9 cellular contexts compared by ENCODE assay signal in the genomic region with DNA sequence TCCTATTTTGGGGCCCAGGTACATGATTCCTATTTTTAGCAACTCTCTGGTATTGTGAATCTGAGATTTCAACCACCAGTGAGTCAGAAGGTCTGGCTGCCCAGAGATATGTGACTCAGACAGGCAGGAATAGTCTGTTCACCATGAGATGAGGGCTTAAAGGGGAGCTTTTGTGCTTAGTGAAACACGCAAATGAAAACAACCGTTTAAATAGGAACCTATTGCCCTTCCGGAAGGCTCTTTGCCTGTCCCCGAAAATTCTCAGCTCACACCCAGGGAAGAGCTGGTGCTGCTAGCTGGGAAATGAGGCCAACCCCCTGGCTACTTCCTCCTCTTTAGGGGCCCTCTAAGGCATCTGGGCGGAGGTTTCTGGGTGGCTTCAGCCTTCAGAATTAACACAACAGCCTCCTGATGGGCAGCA.
DNase-seq lines count a peak whose midpoint lies in the region; ATAC-seq lines count a peak whose summit lies in the region.
"Had no signal": no experiment of that assay in that cellular context is flagged by ENCODE, and none has a peak within 500 bp of the region (broad histone marks: within the 10 kb centered on the region; RNA-seq: fewer than 3 reads in every experiment).

No MANE protein-coding gene starts in this region.

- H3K4me1 ChIP-seq in SJCRH30 (peaks cover 8% of the 10 kb centered on the region), stomach smooth muscle (ENCODE audit: control insufficient read depth, insufficient read depth, low read length) (peaks cover 45% of the 10 kb centered on the region)

- H3K36me3 Mint-ChIP-seq in activated CD4-positive, alpha-beta T cell treated with anti-CD3 and anti-CD28 coated beads for 36 hours (ENCODE audit: low read depth) = no peaks in the 10 kb centered on the region
- no peaks in the 10 kb centered on the region for H3K36me3 Mint-ChIP-seq in activated CD4-positive, alpha-beta T cell treated with anti-CD3 and anti-CD28 coated beads, Interleukin-2, amount 10 ng/mL, durations not matched to agents 24 days and 14 days (ENCODE audit: low read depth)
- H3K36me3 Mint-ChIP-seq: CD4-positive, CD25-positive, alpha-beta regulatory T cell had no signal

- H3K4me1 Mint-ChIP-seq in activated CD4-positive, alpha-beta T cell treated with anti-CD3 and anti-CD28 coated beads for 36 hours = peaks cover 5% of the 10 kb centered on the region
- H3K4me1 Mint-ChIP-seq in activated CD4-positive, alpha-beta T cell treated with anti-CD3 and anti-CD28 coated beads, Interleukin-2, amount 10 ng/mL, durations not matched to agents 24 days and 14 days = peaks cover 3% of the 10 kb centered on the region
- H3K4me1 Mint-ChIP-seq: CD4-positive, CD25-positive, alpha-beta regulatory T cell had no signal

- peak overlapping the region; percentile 29 to 35 for H3K9ac ChIP-seq in stomach smooth muscle (ENCODE audit: low read length in 2 of 2)

- intact Hi-C loops in activated CD4-positive, alpha-beta T cell treated with anti-CD3 and anti-CD28 coated beads for 36 hours (cut with DNase I, micrococcal nuclease) = no loop called here
- intact Hi-C loops in activated CD4-positive, alpha-beta T cell treated with anti-CD3 and anti-CD28 coated beads, Interleukin-2, amount 10 ng/mL, durations not matched to agents 24 days and 14 days (cut with micrococcal nuclease) = no loop called here

- H3K9me3 ChIP-seq in SJCRH30 (replicated peaks) (no peaks in the 10 kb centered on the region), stomach smooth muscle (ENCODE audit: control insufficient read depth in 2 of 2, low read length in 2 of 2) (no peaks in the 10 kb centered on the region)

- H3K4me3 Mint-ChIP-seq in activated CD4-positive, alpha-beta T cell treated with anti-CD3 and anti-CD28 coated beads for 36 hours = no peak overlapping the region
- H3K4me3 Mint-ChIP-seq in activated CD4-positive, alpha-beta T cell treated with anti-CD3 and anti-CD28 coated beads, Interleukin-2, amount 10 ng/mL, durations not matched to agents 24 days and 14 days = no peak overlapping the region
- H3K4me3 Mint-ChIP-seq: CD4-positive, CD25-positive, alpha-beta regulatory T cell had no signal

- peak; percentile 75 for ATAC-seq in activated CD4-positive, alpha-beta T cell treated with anti-CD3 and anti-CD28 coated beads for 36 hours
- peak; percentile 93 for ATAC-seq in HG03060 (IDR thresholded peaks at IDR 0.05; ENCODE audit: low read depth, unreplicated experiment)

- CTCF ChIA-PET in activated CD4-positive, alpha-beta T cell treated with anti-CD3 and anti-CD28 coated beads for 36 hours (lab: Charles Lee) = no interaction called here

- no peaks in the 10 kb centered on the region for H3K9me3 Mint-ChIP-seq in activated CD4-positive, alpha-beta T cell treated with anti-CD3 and anti-CD28 coated beads for 36 hours (ENCODE audit: low read depth)
- H3K9me3 Mint-ChIP-seq in activated CD4-positive, alpha-beta T cell treated with anti-CD3 and anti-CD28 coated beads, Interleukin-2, amount 10 ng/mL, durations not matched to agents 24 days and 14 days = no peaks in the 10 kb centered on the region
- H3K9me3 Mint-ChIP-seq: CD4-positive, CD25-positive, alpha-beta regulatory T cell had no signal

- H3K27me3 Mint-ChIP-seq in activated CD4-positive, alpha-beta T cell treated with anti-CD3 and anti-CD28 coated beads for 36 hours = peaks cover 7% of the 10 kb centered on the region
- H3K27me3 Mint-ChIP-seq in activated CD4-positive, alpha-beta T cell treated with anti-CD3 and anti-CD28 coated beads, Interleukin-2, amount 10 ng/mL, durations not matched to agents 24 days and 14 days = peaks cover 10% of the 10 kb centered on the region

- H3K4me3 ChIP-seq in SJCRH30 = no peak overlapping the region
- H3K4me3 ChIP-seq in stomach smooth muscle (ENCODE audit: low read length in 2 of 2) = peak overlapping the region in 1 of 2 donors; percentile 8

- H3K27ac ChIP-seq in SJCRH30 = no peak overlapping the region
- H3K27ac ChIP-seq in stomach smooth muscle (ENCODE audit: low read length) = peak overlapping the region; percentile 77

- DNase-seq in activated CD4-positive, alpha-beta T cell treated with anti-CD3 and anti-CD28 coated beads for 36 hours = no peak
- no peak for DNase-seq in activated CD4-positive, alpha-beta T cell treated with anti-CD3 and anti-CD28 coated beads for 4 hours
- DNase-seq in SJCRH30 (peak; percentile 34 to 51), glomerular visceral epithelial cell (ENCODE audit: extremely low spot score) (peak; percentile 76)
- DNase-seq in activated CD4-positive, alpha-beta T cell treated with anti-CD3 and anti-CD28 coated beads, Interleukin-2, amount 10 ng/mL, durations not matched to agents 24 days and 14 days = no peak
- DNase-seq in effector CD4-positive, alpha-beta T cell = no peak
- DNase-seq: CD4-positive, CD25-positive, alpha-beta regulatory T cell had no signal

- POLR2A ChIA-PET in activated CD4-positive, alpha-beta T cell treated with anti-CD3 and anti-CD28 coated beads for 36 hours (lab: Charles Lee) = no interaction called here

- no peaks in the 10 kb centered on the region; the same call in 1 of the 2 replicates for H3K27me3 ChIP-seq in SJCRH30
- no peaks in the 10 kb centered on the region for H3K27me3 ChIP-seq in stomach smooth muscle (ENCODE audit: control insufficient read depth in 1 of 2, insufficient read depth in 2 of 2, low read length in 2 of 2)

- no peaks in the 10 kb centered on the region for H3K36me3 ChIP-seq in SJCRH30
- H3K36me3 ChIP-seq in stomach smooth muscle (ENCODE audit: control insufficient read depth in 2 of 2, insufficient read depth in 2 of 2, low read length in 2 of 2) = no peaks in the 10 kb centered on the region

- H3K27ac Mint-ChIP-seq in activated CD4-positive, alpha-beta T cell treated with anti-CD3 and anti-CD28 coated beads for 36 hours = no peak overlapping the region
- H3K27ac Mint-ChIP-seq in activated CD4-positive, alpha-beta T cell treated with anti-CD3 and anti-CD28 coated beads, Interleukin-2, amount 10 ng/mL, durations not matched to agents 24 days and 14 days = no peak overlapping the region
- H3K27ac Mint-ChIP-seq: CD4-positive, CD25-positive, alpha-beta regulatory T cell had no signal

Comparison
In these comparisons a context has a peak if more than half of its experiments do, and no peak if none do; other contexts are left out.
1. DNase-seq: peak in SJCRH30 (2 of 2) and glomerular visceral epithelial cell (single experiment); none in activated CD4-positive, alpha-beta T cell treated with anti-CD3 and anti-CD28 coated beads for 36 hours (single experiment), activated CD4-positive, alpha-beta T cell treated with anti-CD3 and anti-CD28 coated beads for 4 hours (0 of 2), activated CD4-positive, alpha-beta T cell treated with anti-CD3 and anti-CD28 coated beads, Interleukin-2, amount 10 ng/mL, durations not matched to agents 24 days and 14 days (single experiment) and effector CD4-positive, alpha-beta T cell (single experiment).